ENCODE assay signal across 2 cellular contexts in the genomic region with DNA sequence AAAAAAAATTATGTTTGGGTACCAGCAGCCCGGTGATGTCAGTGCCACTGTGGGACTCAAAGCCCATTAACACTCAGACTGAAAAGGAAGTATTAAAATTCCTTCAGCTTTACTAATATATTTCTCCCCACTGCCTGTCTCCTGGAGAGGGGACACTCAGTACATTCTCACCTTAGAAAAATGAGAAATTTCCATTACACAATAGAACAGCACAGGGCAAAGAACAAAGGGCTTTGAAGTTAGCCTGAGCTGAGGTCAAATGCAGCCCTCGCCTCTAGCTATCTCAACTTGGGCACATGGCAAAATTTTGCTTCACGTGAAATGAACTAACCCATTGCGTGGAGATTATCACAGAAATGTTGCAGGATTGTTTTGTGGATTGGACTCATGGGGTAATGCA.
TF ChIP-seq lines count a peak whose summit lies in the region.

No MANE protein-coding gene starts in this region.

TF ChIP-seq in liver, 16 proteins besides CTCF, POLR2A, EP300 and RAD21 (continued from another document):
- TF ChIP-seq, protein P1, sequence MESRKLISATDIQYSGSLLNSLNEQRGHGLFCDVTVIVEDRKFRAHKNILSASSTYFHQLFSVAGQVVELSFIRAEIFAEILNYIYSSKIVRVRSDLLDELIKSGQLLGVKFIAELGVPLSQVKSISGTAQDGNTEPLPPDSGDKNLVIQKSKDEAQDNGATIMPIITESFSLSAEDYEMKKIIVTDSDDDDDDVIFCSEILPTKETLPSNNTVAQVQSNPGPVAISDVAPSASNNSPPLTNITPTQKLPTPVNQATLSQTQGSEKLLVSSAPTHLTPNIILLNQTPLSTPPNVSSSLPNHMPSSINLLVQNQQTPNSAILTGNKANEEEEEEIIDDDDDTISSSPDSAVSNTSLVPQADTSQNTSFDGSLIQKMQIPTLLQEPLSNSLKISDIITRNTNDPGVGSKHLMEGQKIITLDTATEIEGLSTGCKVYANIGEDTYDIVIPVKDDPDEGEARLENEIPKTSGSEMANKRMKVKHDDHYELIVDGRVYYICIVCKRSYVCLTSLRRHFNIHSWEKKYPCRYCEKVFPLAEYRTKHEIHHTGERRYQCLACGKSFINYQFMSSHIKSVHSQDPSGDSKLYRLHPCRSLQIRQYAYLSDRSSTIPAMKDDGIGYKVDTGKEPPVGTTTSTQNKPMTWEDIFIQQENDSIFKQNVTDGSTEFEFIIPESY (IDR thresholded peaks at IDR 0.05): no peak
- TF ChIP-seq FOXA1 (IDR thresholded peaks at IDR 0.05): no peak
TF ChIP-seq in liver: peak in this region for 3.

TF ChIP-seq in HepG2, 621 proteins besides CTCF, POLR2A, EP300 and RAD21 (continued from another document):
- TF ChIP-seq, protein P2, sequence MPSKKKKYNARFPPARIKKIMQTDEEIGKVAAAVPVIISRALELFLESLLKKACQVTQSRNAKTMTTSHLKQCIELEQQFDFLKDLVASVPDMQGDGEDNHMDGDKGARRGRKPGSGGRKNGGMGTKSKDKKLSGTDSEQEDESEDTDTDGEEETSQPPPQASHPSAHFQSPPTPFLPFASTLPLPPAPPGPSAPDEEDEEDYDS (CRISPR knock-in tag; IDR thresholded peaks at IDR 0.05): no peak
- TF ChIP-seq KDM3A (CRISPR knock-in tag; IDR thresholded peaks at IDR 0.05; ENCODE audit: low read depth) (no peak), ZFY (CRISPR knock-in tag; IDR thresholded peaks at IDR 0.05) (no peak), CCDC6 (CRISPR knock-in tag; IDR thresholded peaks at IDR 0.05) (no peak), IRX3 (CRISPR knock-in tag; IDR thresholded peaks at IDR 0.05; ENCODE audit: borderline replicate concordance, low read depth) (no peak), ZNF567 (CRISPR knock-in tag; IDR thresholded peaks at IDR 0.05; ENCODE audit: borderline replicate concordance) (no peak), ZNF703 (CRISPR knock-in tag; IDR thresholded peaks at IDR 0.05; ENCODE audit: borderline replicate concordance) (no peak), ZNF556 (CRISPR knock-in tag; IDR thresholded peaks at IDR 0.05; ENCODE audit: borderline replicate concordance) (no peak), ZSCAN20 (CRISPR knock-in tag; IDR thresholded peaks at IDR 0.05; ENCODE audit: borderline replicate concordance) (no peak)
- TF ChIP-seq, protein P3, sequence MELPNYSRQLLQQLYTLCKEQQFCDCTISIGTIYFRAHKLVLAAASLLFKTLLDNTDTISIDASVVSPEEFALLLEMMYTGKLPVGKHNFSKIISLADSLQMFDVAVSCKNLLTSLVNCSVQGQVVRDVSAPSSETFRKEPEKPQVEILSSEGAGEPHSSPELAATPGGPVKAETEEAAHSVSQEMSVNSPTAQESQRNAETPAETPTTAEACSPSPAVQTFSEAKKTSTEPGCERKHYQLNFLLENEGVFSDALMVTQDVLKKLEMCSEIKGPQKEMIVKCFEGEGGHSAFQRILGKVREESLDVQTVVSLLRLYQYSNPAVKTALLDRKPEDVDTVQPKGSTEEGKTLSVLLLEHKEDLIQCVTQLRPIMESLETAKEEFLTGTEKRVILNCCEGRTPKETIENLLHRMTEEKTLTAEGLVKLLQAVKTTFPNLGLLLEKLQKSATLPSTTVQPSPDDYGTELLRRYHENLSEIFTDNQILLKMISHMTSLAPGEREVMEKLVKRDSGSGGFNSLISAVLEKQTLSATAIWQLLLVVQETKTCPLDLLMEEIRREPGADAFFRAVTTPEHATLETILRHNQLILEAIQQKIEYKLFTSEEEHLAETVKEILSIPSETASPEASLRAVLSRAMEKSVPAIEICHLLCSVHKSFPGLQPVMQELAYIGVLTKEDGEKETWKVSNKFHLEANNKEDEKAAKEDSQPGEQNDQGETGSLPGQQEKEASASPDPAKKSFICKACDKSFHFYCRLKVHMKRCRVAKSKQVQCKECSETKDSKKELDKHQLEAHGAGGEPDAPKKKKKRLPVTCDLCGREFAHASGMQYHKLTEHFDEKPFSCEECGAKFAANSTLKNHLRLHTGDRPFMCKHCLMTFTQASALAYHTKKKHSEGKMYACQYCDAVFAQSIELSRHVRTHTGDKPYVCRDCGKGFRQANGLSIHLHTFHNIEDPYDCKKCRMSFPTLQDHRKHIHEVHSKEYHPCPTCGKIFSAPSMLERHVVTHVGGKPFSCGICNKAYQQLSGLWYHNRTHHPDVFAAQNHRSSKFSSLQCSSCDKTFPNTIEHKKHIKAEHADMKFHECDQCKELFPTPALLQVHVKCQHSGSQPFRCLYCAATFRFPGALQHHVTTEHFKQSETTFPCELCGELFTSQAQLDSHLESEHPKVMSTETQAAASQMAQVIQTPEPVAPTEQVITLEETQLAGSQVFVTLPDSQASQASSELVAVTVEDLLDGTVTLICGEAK (IDR thresholded peaks at IDR 0.05): no peak
- TF ChIP-seq, protein P3 (CRISPR knock-in tag; IDR thresholded peaks at IDR 0.05): no peak
- TF ChIP-seq, protein P4, sequence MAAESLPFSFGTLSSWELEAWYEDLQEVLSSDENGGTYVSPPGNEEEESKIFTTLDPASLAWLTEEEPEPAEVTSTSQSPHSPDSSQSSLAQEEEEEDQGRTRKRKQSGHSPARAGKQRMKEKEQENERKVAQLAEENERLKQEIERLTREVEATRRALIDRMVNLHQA (CRISPR knock-in tag; IDR thresholded peaks at IDR 0.05): no peak
